Comparison of ENCODE assay signal across 22 cellular contexts in the genomic region with DNA sequence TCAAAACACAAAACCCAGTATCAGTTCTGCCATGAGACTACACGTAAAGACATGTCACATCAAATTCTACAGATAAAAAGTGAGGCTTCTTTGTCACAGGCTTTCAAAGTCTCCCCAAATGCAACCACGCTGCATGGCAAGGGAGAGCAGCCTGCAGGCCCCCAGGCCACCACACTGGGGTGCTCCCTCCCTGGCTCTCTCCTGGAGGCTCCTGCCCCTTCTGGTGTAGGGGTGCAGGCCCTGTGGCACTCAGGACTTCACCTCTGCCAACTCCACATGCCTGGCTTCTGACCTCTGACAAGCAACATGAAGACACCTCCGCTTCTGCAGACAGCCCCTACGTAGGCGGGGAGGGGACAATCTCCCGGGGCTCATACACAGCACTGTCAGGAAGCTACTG. TPM values are rescaled to one million over a fixed set of nuclear protein-coding genes. Genes with fewer than 3 reads are reported as not detected.
DNase-seq lines count a peak whose midpoint lies in the region; ATAC-seq, FAIRE-seq and TF ChIP-seq lines count a peak whose summit lies in the region.
"Had no signal": no experiment of that assay in that cellular context is flagged by ENCODE, and none has a peak within 500 bp of the region (broad histone marks: within the 10 kb centered on the region; RNA-seq: fewer than 3 reads in every experiment).

No MANE protein-coding gene starts in this region.

- BruUV-seq in K562 (replicated peaks; lab: Mats Ljungman, UMichigan): no TSS peak

- no peak for TF ChIP-seq RAD21 in A549 (conservative IDR thresholded peaks at IDR 0.05 in 1 of 2, IDR thresholded peaks at IDR 0.05 in 1 of 2)
- TF ChIP-seq RAD21 in K562 (CRISPR knock-in tag; conservative IDR thresholded peaks at IDR 0.05 in 1 of 2, IDR thresholded peaks at IDR 0.05 in 1 of 2): no peak

- no peaks in the 10 kb centered on the region for H3K27me3 ChIP-seq in K562 (ENCODE audit: control insufficient read depth in 2 of 2, insufficient read depth in 2 of 2, low read length in 2 of 2)
- H3K27me3 ChIP-seq in naive thymus-derived CD4-positive, alpha-beta T cell (ENCODE audit: control insufficient read depth in 2 of 2, insufficient read depth in 2 of 2, low read length in 2 of 2): no peaks in the 10 kb centered on the region
- H3K27me3 ChIP-seq: left lung, tibial artery had no signal

- H3K4me1 ChIP-seq in A549 (no peaks in the 10 kb centered on the region; the same call in 2 of the 3 replicates), K562 (replicated peaks in 1 of 2; ENCODE audit: control insufficient read depth in 2 of 2, insufficient read depth in 2 of 2, low read length in 2 of 2) (no peaks in the 10 kb centered on the region)
- H3K4me1 ChIP-seq in naive thymus-derived CD4-positive, alpha-beta T cell (ENCODE audit: control insufficient read depth in 2 of 2, insufficient read depth in 2 of 2, low read length in 2 of 2): peaks cover 0 to 5% of the 10 kb centered on the region in 2 donors
- H3K4me1 ChIP-seq: tibial artery had no signal

- no peak overlapping the region for H3K9ac ChIP-seq in K562 (ENCODE audit: insufficient read depth in 1 of 2, low read depth in 2 of 2, low read length in 2 of 2)

- no peaks in the 10 kb centered on the region; the same call in 2 of the 3 replicates for H3K79me2 ChIP-seq in K562 (ENCODE audit: control insufficient read depth, insufficient read depth, low read length)

- H4K20me1 ChIP-seq in K562 (replicated peaks; ENCODE audit: control insufficient read depth, insufficient read depth, low read length): no peaks in the 10 kb centered on the region

- peaks cover 4 to 25% (median 9%) of the 10 kb centered on the region in 5 donors for H3K36me3 Mint-ChIP-seq in naive thymus-derived CD4-positive, alpha-beta T cell

- CTCF ChIA-PET in A549 (lab: Yijun Ruan, JAX) (no interaction called here), K562 (lab: Yijun Ruan, JAX; ENCODE audit: low intra/inter-chr PET ratio) (no interaction called here)
- CTCF ChIA-PET in naive thymus-derived CD4-positive, alpha-beta T cell (lab: Charles Lee): no interaction called here

- POLR2A ChIA-PET in A549 (lab: Yijun Ruan, JAX): no interaction called here
- POLR2A ChIA-PET in K562 (lab: Yijun Ruan, JAX): interaction anchor here (1.1 kb wide), 1 partner anchor 14 kb away, joined by 4 read pairs; the partner anchor contains the start of gene AKAP8
- POLR2A ChIA-PET in naive thymus-derived CD4-positive, alpha-beta T cell (lab: Charles Lee): no interaction called here

- FAIRE-seq in A549 (lab: Jason Lieb, UNC) (no peak), K562 (lab: Jason Lieb, UNC) (no peak)

- WGBS in A549 (ENCODE audit: missing lambda C conversion rate): 86% methylated on average over 6 of the region's 6 CpGs
- 93% methylated on average over 3 of the region's 6 CpGs for WGBS in K562 (ENCODE audit: insufficient coverage, low coverage, missing lambda C conversion rate)

- H3K27me3 Mint-ChIP-seq in naive thymus-derived CD4-positive, alpha-beta T cell: no peaks in the 10 kb centered on the region
- H3K27me3 Mint-ChIP-seq: IgD-negative memory B cell; natural killer cell treated with Interleukin-12 subunit alpha and Interleukin-12 subunit beta and Interleukin-15 and Interleukin-18, amount 100 ng/mL, for 72 hours had no signal

- intact Hi-C loops in K562 (cut with micrococcal nuclease): no loop called here
- intact Hi-C loops in naive thymus-derived CD4-positive, alpha-beta T cell (cut with micrococcal nuclease): no loop called here

- no peaks in the 10 kb centered on the region for H3K9me3 ChIP-seq in A549
- H3K9me3 ChIP-seq in K562 (replicated peaks; ENCODE audit: control insufficient read depth, insufficient read depth, low read depth, low read length): no peaks in the 10 kb centered on the region
- H3K9me3 ChIP-seq in naive thymus-derived CD4-positive, alpha-beta T cell (ENCODE audit: control insufficient read depth in 2 of 3, low read length in 3 of 3): no peaks in the 10 kb centered on the region
- H3K9me3 ChIP-seq: left lung, tibial artery had no signal

- H3K9me1 ChIP-seq in K562 (ENCODE audit: control insufficient read depth, insufficient read depth, low read length): no peaks in the 10 kb centered on the region

- peak overlapping the region in 1 of 9 donors; percentile 19 for H3K27ac Mint-ChIP-seq in naive thymus-derived CD4-positive, alpha-beta T cell
- H3K27ac Mint-ChIP-seq: mesothelial cell of epicardium; natural killer cell treated with Interleukin-12 subunit alpha and Interleukin-12 subunit beta and Interleukin-15 and Interleukin-18, amount 100 ng/mL, for 72 hours had no signal

- no peak overlapping the region for H2AFZ ChIP-seq in K562 (ENCODE audit: low read depth, low read length)

- H3K4me2 ChIP-seq in A549 (no peak overlapping the region), K562 (ENCODE audit: insufficient read depth, low read length) (no peak overlapping the region)

- peaks cover 74% of the 10 kb centered on the region; the same call in 2 of the 3 replicates for H3K36me3 ChIP-seq in K562 (ENCODE audit: control insufficient read depth, insufficient read depth, low read length)
- H3K36me3 ChIP-seq in naive thymus-derived CD4-positive, alpha-beta T cell (ENCODE audit: control insufficient read depth in 2 of 3, insufficient read depth in 3 of 3, low read length in 3 of 3): peaks cover 19 to 75% (median 29%) of the 10 kb centered on the region in 3 experiments

- peak; percentile 43 to 48; a peak in 3 of 6 replicates for ATAC-seq in A549
- peak; percentile 53 for ATAC-seq in K562
- peak; percentile 31 for ATAC-seq in naive thymus-derived CD4-positive, alpha-beta T cell
- ATAC-seq in GM21381 (IDR thresholded peaks at IDR 0.05; ENCODE audit: unreplicated experiment): no peak
- ATAC-seq in HG03460 (IDR thresholded peaks at IDR 0.05; ENCODE audit: unreplicated experiment): no peak
- ATAC-seq: left lung had no signal

- H3K4me3 Mint-ChIP-seq in naive thymus-derived CD4-positive, alpha-beta T cell: no peak overlapping the region
- H3K4me3 Mint-ChIP-seq: IgD-negative memory B cell; mesothelial cell of epicardium; natural killer cell treated with Interleukin-12 subunit alpha and Interleukin-12 subunit beta and Interleukin-15 and Interleukin-18, amount 100 ng/mL, for 72 hours had no signal

- peaks cover 0 to 7% (median 0%) of the 10 kb centered on the region in 7 donors for H3K4me1 Mint-ChIP-seq in naive thymus-derived CD4-positive, alpha-beta T cell
- H3K4me1 Mint-ChIP-seq: mesothelial cell of epicardium had no signal

- no peak for TF ChIP-seq CTCF in A549 (IDR thresholded peaks at IDR 0.05)
- TF ChIP-seq CTCF in GM10266 (IDR thresholded peaks at IDR 0.05; ENCODE audit: control insufficient read depth, insufficient read depth, low read depth, missing control alignments): no peak
- peak in 1 of 3 experiments; percentile 34; a peak in 1 of 6 replicates for TF ChIP-seq CTCF in K562 (IDR thresholded peaks at IDR 0.05 in 2 of 3, conservative IDR thresholded peaks at IDR 0.05 in 1 of 3; ENCODE audit: insufficient read depth in 2 of 3, low read depth in 1 of 3, low read length in 3 of 3)
- no peak for TF ChIP-seq CTCF in coronary artery (IDR thresholded peaks at IDR 0.05)

- no peak for TF ChIP-seq POLR2A in A549 (IDR thresholded peaks at IDR 0.05; ENCODE audit: low read length)
- TF ChIP-seq POLR2A in K562 (conservative IDR thresholded peaks at IDR 0.05): 0 out of 2 replicates have a peak, but pooled peaks have one; percentile 27

- in situ Hi-C loops in K562 (cut with MboI): no loop called here

- no peak overlapping the region for H3K27ac ChIP-seq in A549
- no peak overlapping the region for H3K27ac ChIP-seq in K562 (ENCODE audit: extremely low read depth, low read depth, low read length)
- no peak overlapping the region for H3K27ac ChIP-seq in naive thymus-derived CD4-positive, alpha-beta T cell (ENCODE audit: low read depth, low read length)
- H3K27ac ChIP-seq in coronary artery: no peak overlapping the region
- H3K27ac ChIP-seq: left lung, tibial artery, VCaP had no signal

- TF ChIP-seq EP300 in A549 (IDR thresholded peaks at IDR 0.05): no peak
- TF ChIP-seq EP300 in K562 (IDR thresholded peaks at IDR 0.05; ENCODE audit: low read length): no peak

- no peaks in the 10 kb centered on the region for H3K9me3 Mint-ChIP-seq in naive thymus-derived CD4-positive, alpha-beta T cell
- H3K9me3 Mint-ChIP-seq: IgD-negative memory B cell; natural killer cell treated with Interleukin-12 subunit alpha and Interleukin-12 subunit beta and Interleukin-15 and Interleukin-18, amount 100 ng/mL, for 72 hours had no signal

- DNase-seq in A549 (ENCODE audit: low read depth in 1 of 2, low spot score in 1 of 2): no peak
- DNase-seq in GM10266 (ENCODE audit: extremely low spot score): peak; percentile 29
- no peak for DNase-seq in K562 (ENCODE audit: extremely low read depth in 1 of 4, low spot score in 3 of 4)
- DNase-seq in naive thymus-derived CD4-positive, alpha-beta T cell: no peak
- DNase-seq in coronary artery (ENCODE audit: low spot score): no peak
- DNase-seq: activated gamma-delta T cell; C1 segment of cervical spinal cord; caudate nucleus; DMS79 treated with DMSO at 0.1 percent for 48 hours; left lung; NCI-H1092 treated with DMSO at 0.1 percent for 48 hours; NCI-H187 treated with DMSO at 0.1 percent for 48 hours; NCI-H524; retina; stimulated activated CD4-positive, alpha-beta T cell treated with anti-CD3 and anti-CD28 coated beads, Interleukin-2, amount 100 ng/mL, for 24 hours; tibial artery had no signal

- H3K4me3 ChIP-seq in A549 (no peak overlapping the region), K562 (no peak overlapping the region), coronary artery (no peak overlapping the region)
- no peak overlapping the region for H3K4me3 ChIP-seq in naive thymus-derived CD4-positive, alpha-beta T cell (ENCODE audit: low read length)
- H3K4me3 ChIP-seq: left lung, tibial artery had no signal

RNA-seq across cellular contexts. Expression of gene AKAP8, which starts 14.3 kb away (rescaled TPM):
- polyA plus RNA-seq in A549 (2011; rRNA removed) (13.5 and 16.2 TPM in 2 replicates), A549 (2017; fragmentation: RNase III; extraction: RNeasy Plus Mini Kit Qiagen cat#74134 plus additional on column Dnase treatment) (16.2 to 17.7 TPM (median 17.3 TPM) in 3 replicates), K562 (2011; rRNA removed) (15.0 and 18.4 TPM in 2 replicates), K562 (2014; fragmentation: Illumina TruSeq; extraction: Trizol) (14.6 and 17.0 TPM in 2 replicates), K562 (2014; fragmentation: Nextera tagmentation; extraction: Ambion mirVana) (1 to 10 TPM; 3.4 to 4.4 TPM), K562 (2014; rRNA removed) (25.5 and 27.4 TPM in 2 replicates)
- 13.7 and 15.6 TPM in 2 replicates for polyA plus RNA-seq in A549 (2012; cell fraction: cytosol; rRNA removed)
- polyA plus RNA-seq in A549 (2012; cell fraction: nucleus; rRNA removed): 30.6 and 37.9 TPM in 2 replicates
- polyA minus RNA-seq in A549 (2011; rRNA and poly(A)+ RNA removed): 7.4 and 9.3 TPM in 2 replicates
- 47.6 and 50.3 TPM in 2 replicates for total RNA-seq in K562 (2011; cell fraction: chromatin; rRNA removed; ENCODE audit: low replicate concordance)
- 26.3 and 27.0 TPM in 2 replicates for total RNA-seq in K562 (2011; cell fraction: nucleolus; rRNA removed)
- total RNA-seq in K562 (2011; cell fraction: nucleoplasm; rRNA removed): 22.2 and 28.7 TPM in 2 replicates
- total RNA-seq in K562 (2014; rRNA removed) (33.5 and 34.2 TPM in 2 replicates), K562 (2014; rRNA removed; fragmentation: Illumina TruSeq; extraction: Trizol) (13.3 and 13.8 TPM in 2 replicates), K562 (2015; rRNA removed; fragmentation: Illumina TruSeq; extraction: Trizol) (20.2 and 22.6 TPM in 2 replicates), K562 (2021) (49.9 and 56.5 TPM in 2 replicates)
- polyA plus RNA-seq in K562 (2011; cell fraction: cytosol; rRNA removed): 13.4 and 17.8 TPM in 2 replicates
- polyA plus RNA-seq in K562 (2011; cell fraction: nucleus; rRNA removed): 42.2 and 65.9 TPM in 2 replicates
- polyA plus RNA-seq in K562 (2012): 17.0 and 17.1 TPM in 2 replicates
- polyA minus RNA-seq in K562 (2011; rRNA and poly(A)+ RNA removed): 9.5 and 10.9 TPM in 2 replicates
- 15.0 and 18.3 TPM in 2 replicates for polyA minus RNA-seq in K562 (2011; cell fraction: cytosol; rRNA and poly(A)+ RNA removed)
- polyA minus RNA-seq in K562 (2011; cell fraction: nucleus; rRNA and poly(A)+ RNA removed): 9.3 and 10.6 TPM in 2 replicates
- 10 to 100 TPM; 60.0 to 81.2 (median 80.2) TPM for total RNA-seq in naive thymus-derived CD4-positive, alpha-beta T cell
- 10 to 100 TPM; 11.9 to 21.1 TPM for polyA plus RNA-seq in naive thymus-derived CD4-positive, alpha-beta T cell

RNA-seq across cellular contexts. Expression of gene BRD4, which starts 32.9 kb away (rescaled TPM):
- polyA plus RNA-seq in A549 (2011; rRNA removed) (8.3 and 11.8 TPM in 2 replicates), A549 (2017; fragmentation: RNase III; extraction: RNeasy Plus Mini Kit Qiagen cat#74134 plus additional on column Dnase treatment) (22.5 to 23.3 TPM (median 23.1 TPM) in 3 replicates), K562 (2011; rRNA removed) (8.9 and 11.0 TPM in 2 replicates), K562 (2014; fragmentation: Illumina TruSeq; extraction: Trizol) (35.3 and 43.4 TPM in 2 replicates), K562 (2014; fragmentation: Nextera tagmentation; extraction: Ambion mirVana) (1 to 10 TPM; 1.8 to 5.4 TPM), K562 (2014; rRNA removed) (23.3 and 24.3 TPM in 2 replicates)
- 8.9 and 12.2 TPM in 2 replicates for polyA plus RNA-seq in A549 (2012; cell fraction: cytosol; rRNA removed)
- 21.4 and 21.7 TPM in 2 replicates for polyA plus RNA-seq in A549 (2012; cell fraction: nucleus; rRNA removed)
- 30.4 and 34.7 TPM in 2 replicates for polyA minus RNA-seq in A549 (2011; rRNA and poly(A)+ RNA removed)
- total RNA-seq in K562 (2011; cell fraction: chromatin; rRNA removed; ENCODE audit: low replicate concordance): 157 and 305 TPM in 2 replicates
- 129 and 134 TPM in 2 replicates for total RNA-seq in K562 (2011; cell fraction: nucleolus; rRNA removed)
- total RNA-seq in K562 (2011; cell fraction: nucleoplasm; rRNA removed): 133 and 164 TPM in 2 replicates
- total RNA-seq in K562 (2014; rRNA removed) (15.6 and 24.0 TPM in 2 replicates), K562 (2014; rRNA removed; fragmentation: Illumina TruSeq; extraction: Trizol) (11.3 and 13.0 TPM in 2 replicates), K562 (2015; rRNA removed; fragmentation: Illumina TruSeq; extraction: Trizol) (16.1 and 18.2 TPM in 2 replicates), K562 (2021) (93.7 and 105 TPM in 2 replicates)
- 5.8 and 8.4 TPM in 2 replicates for polyA plus RNA-seq in K562 (2011; cell fraction: cytosol; rRNA removed)
- 36.9 and 48.9 TPM in 2 replicates for polyA plus RNA-seq in K562 (2011; cell fraction: nucleus; rRNA removed)
- polyA plus RNA-seq in K562 (2012): 61.3 and 74.1 TPM in 2 replicates
- polyA minus RNA-seq in K562 (2011; rRNA and poly(A)+ RNA removed): 14.6 and 17.9 TPM in 2 replicates
- polyA minus RNA-seq in K562 (2011; cell fraction: cytosol; rRNA and poly(A)+ RNA removed): 36.5 and 50.1 TPM in 2 replicates
- 35.0 and 50.0 TPM in 2 replicates for polyA minus RNA-seq in K562 (2011; cell fraction: nucleus; rRNA and poly(A)+ RNA removed)
- total RNA-seq in naive thymus-derived CD4-positive, alpha-beta T cell: 100 to 1,000 TPM; 104 to 168 (median 128) TPM
- 10 to 100 TPM; 10.5 to 19.8 TPM for polyA plus RNA-seq in naive thymus-derived CD4-positive, alpha-beta T cell

RNA-seq across cellular contexts. Expression of gene AKAP8L, which starts 53.5 kb away (rescaled TPM):
- polyA plus RNA-seq in A549 (2011; rRNA removed) (28.4 and 40.3 TPM in 2 replicates), A549 (2017; fragmentation: RNase III; extraction: RNeasy Plus Mini Kit Qiagen cat#74134 plus additional on column Dnase treatment) (37.6 to 43.3 TPM (median 42.9 TPM) in 3 replicates), K562 (2011; rRNA removed) (56.8 and 95.7 TPM in 2 replicates), K562 (2014; fragmentation: Illumina TruSeq; extraction: Trizol) (75.8 and 84.0 TPM in 2 replicates), K562 (2014; fragmentation: Nextera tagmentation; extraction: Ambion mirVana) (1 to 10 TPM; 2.4 to 7.0 TPM), K562 (2014; rRNA removed) (92.5 and 111 TPM in 2 replicates)
- polyA plus RNA-seq in A549 (2012; cell fraction: cytosol; rRNA removed): 20.4 and 21.1 TPM in 2 replicates
- 101 and 109 TPM in 2 replicates for polyA plus RNA-seq in A549 (2012; cell fraction: nucleus; rRNA removed)
- polyA minus RNA-seq in A549 (2011; rRNA and poly(A)+ RNA removed): 51.0 and 58.4 TPM in 2 replicates
- total RNA-seq in K562 (2011; cell fraction: chromatin; rRNA removed; ENCODE audit: low replicate concordance): 365 and 641 TPM in 2 replicates
- 279 and 316 TPM in 2 replicates for total RNA-seq in K562 (2011; cell fraction: nucleolus; rRNA removed)
- total RNA-seq in K562 (2011; cell fraction: nucleoplasm; rRNA removed): 296 and 300 TPM in 2 replicates
- total RNA-seq in K562 (2014; rRNA removed) (108 and 121 TPM in 2 replicates), K562 (2014; rRNA removed; fragmentation: Illumina TruSeq; extraction: Trizol) (61.1 and 65.5 TPM in 2 replicates), K562 (2015; rRNA removed; fragmentation: Illumina TruSeq; extraction: Trizol) (66.6 and 70.7 TPM in 2 replicates), K562 (2021) (107 and 116 TPM in 2 replicates)
- 40.7 and 50.0 TPM in 2 replicates for polyA plus RNA-seq in K562 (2011; cell fraction: cytosol; rRNA removed)
- polyA plus RNA-seq in K562 (2011; cell fraction: nucleus; rRNA removed): 617 and 798 TPM in 2 replicates
- polyA plus RNA-seq in K562 (2012): 66.2 and 79.9 TPM in 2 replicates
- polyA minus RNA-seq in K562 (2011; rRNA and poly(A)+ RNA removed): 60.0 and 69.5 TPM in 2 replicates
- polyA minus RNA-seq in K562 (2011; cell fraction: cytosol; rRNA and poly(A)+ RNA removed): 41.5 and 61.7 TPM in 2 replicates
- 85.4 and 122 TPM in 2 replicates for polyA minus RNA-seq in K562 (2011; cell fraction: nucleus; rRNA and poly(A)+ RNA removed)
- total RNA-seq in naive thymus-derived CD4-positive, alpha-beta T cell: 100 to 1,000 TPM in 4 of 5 experiments, 10 to 100 TPM in 1; 81.2 to 208 (median 146) TPM
- 10 to 100 TPM; 39.9 to 92.9 TPM for polyA plus RNA-seq in naive thymus-derived CD4-positive, alpha-beta T cell

Comparison
In these comparisons a context has a peak if more than half of its experiments do, and no peak if none do; other contexts are left out.
1. ATAC-seq: peak in A549 (2 of 2), K562 (single experiment) and naive thymus-derived CD4-positive, alpha-beta T cell (single experiment); none in GM21381 (single experiment) and HG03460 (single experiment).
2. Of the 35 proteins assayed by ChIP-seq in both K562 and A549: peak only in K562: POLR2A; only in A549: none; in both: none; in neither: 33; mixed calls (peak in some experiments, not most) for 1.